13 cellular contexts compared by ENCODE assay signal in genomic region chr4:175823015-175823741, GRCh38. TPM values are rescaled to one million over a fixed set of nuclear protein-coding genes. Genes with fewer than 3 reads are reported as not detected.
DNase-seq lines count a peak whose midpoint lies in the region; ATAC-seq and TF ChIP-seq lines count a peak whose summit lies in the region.
"Had no signal": no experiment of that assay in that cellular context is flagged by ENCODE, and none has a peak within 500 bp of the region (broad histone marks: within the 10 kb centered on the region; RNA-seq: fewer than 3 reads in every experiment).

No MANE protein-coding gene starts in this region.

- no peak overlapping the region for H3K4me3 Mint-ChIP-seq in naive thymus-derived CD8-positive, alpha-beta T cell
- H3K4me3 Mint-ChIP-seq: activated naive CD8-positive, alpha-beta T cell treated with anti-CD3 and anti-CD28 coated beads for 36 hours; T-helper 1 cell treated with Interleukin-12 subunit alpha and Interleukin-12 subunit beta and Interleukin-4 antibody, amounts not matched to agents 30 μg/mL and 1 μg/mL, for 36 hours had no signal

- peak; percentile 96 for ATAC-seq in GM19438 (IDR thresholded peaks at IDR 0.05; ENCODE audit: low read depth, unreplicated experiment)
- peak; percentile 69 for ATAC-seq in HG02763 (IDR thresholded peaks at IDR 0.05; ENCODE audit: unreplicated experiment)
- peak; percentile 98 for ATAC-seq in HG03432 (IDR thresholded peaks at IDR 0.05; ENCODE audit: unreplicated experiment)
- no peak for ATAC-seq in naive thymus-derived CD8-positive, alpha-beta T cell

- H3K27me3 Mint-ChIP-seq in naive thymus-derived CD8-positive, alpha-beta T cell: no peaks in the 10 kb centered on the region
- H3K27me3 Mint-ChIP-seq: activated naive CD8-positive, alpha-beta T cell treated with anti-CD3 and anti-CD28 coated beads for 36 hours had no signal

- no peak for TF ChIP-seq CTCF in GM13976 (IDR thresholded peaks at IDR 0.05; ENCODE audit: borderline replicate concordance, control extremely low read depth, extremely low read depth, insufficient read depth, missing control alignments)

- peaks cover 0 to 2% (median 0%) of the 10 kb centered on the region in 9 donors for H3K9me3 Mint-ChIP-seq in naive thymus-derived CD8-positive, alpha-beta T cell
- H3K9me3 Mint-ChIP-seq: activated naive CD8-positive, alpha-beta T cell treated with anti-CD3 and anti-CD28 coated beads for 36 hours; T-helper 1 cell treated with Interleukin-12 subunit alpha and Interleukin-12 subunit beta and Interleukin-4 antibody, amounts not matched to agents 30 μg/mL and 1 μg/mL, for 36 hours had no signal

- H3K4me1 Mint-ChIP-seq in naive thymus-derived CD8-positive, alpha-beta T cell: no peaks in the 10 kb centered on the region
- H3K4me1 Mint-ChIP-seq: activated naive CD8-positive, alpha-beta T cell treated with anti-CD3 and anti-CD28 coated beads for 36 hours had no signal

- POLR2A ChIA-PET in naive thymus-derived CD8-positive, alpha-beta T cell (lab: Charles Lee): no interaction called here

- H3K36me3 Mint-ChIP-seq in naive thymus-derived CD8-positive, alpha-beta T cell: no peaks in the 10 kb centered on the region
- H3K36me3 Mint-ChIP-seq: activated naive CD8-positive, alpha-beta T cell treated with anti-CD3 and anti-CD28 coated beads for 36 hours had no signal

- H3K27ac Mint-ChIP-seq in naive thymus-derived CD8-positive, alpha-beta T cell: no peak overlapping the region
- H3K27ac Mint-ChIP-seq: activated naive CD8-positive, alpha-beta T cell treated with anti-CD3 and anti-CD28 coated beads for 36 hours; T-helper 1 cell treated with Interleukin-12 subunit alpha and Interleukin-12 subunit beta and Interleukin-4 antibody, amounts not matched to agents 30 μg/mL and 1 μg/mL, for 36 hours had no signal

- DNase-seq in GM13976 (ENCODE audit: low spot score): peak; percentile 22
- DNase-seq in naive thymus-derived CD8-positive, alpha-beta T cell: no peak
- no peak for DNase-seq in SKM-1 (lab: John Stamatoyannopoulos, UW; ENCODE audit: unreplicated experiment)
- DNase-seq in stimulated activated CD4-positive, alpha-beta T cell treated with anti-CD3 and anti-CD28 coated beads, Interleukin-12 subunit alpha, Interleukin-12 subunit beta, amount 100 ng/mL, for 4 hours: no peak
- DNase-seq in NCI-H526 treated with DMSO at 0.1 percent for 48 hours (lab: John Stamatoyannopoulos, UW): no peak
- DNase-seq: ACHN; activated CD4-positive, alpha-beta T cell treated with anti-CD3 and anti-CD28 coated beads, Interleukin-2, amount 50 U/mL, for 4 hours; activated naive CD8-positive, alpha-beta T cell treated with anti-CD3 and anti-CD28 coated beads for 36 hours; NCI-H1436 treated with DMSO at 0.1 percent for 48 hours had no signal

- in situ Hi-C loops in GM13976 (cut with MboI; ENCODE audit: low sequenced_read_pairs, unreplicated experiment): no loop called here

RNA-seq across cellular contexts. Expression of gene GPM6A, which starts 11.1 kb away (rescaled TPM):
- under 1 TPM in 1 of 2 experiments, not detected in 1; 0.65 TPM for total RNA-seq in naive thymus-derived CD8-positive, alpha-beta T cell
- polyA plus RNA-seq in naive thymus-derived CD8-positive, alpha-beta T cell: not detected
- total RNA-seq: activated naive CD8-positive, alpha-beta T cell treated with anti-CD3 and anti-CD28 coated beads for 36 hours had no signal

Comparison
In these comparisons a context has a peak if more than half of its experiments do, and no peak if none do; other contexts are left out.
1. ATAC-seq: peak in GM19438 (single experiment), HG02763 (single experiment) and HG03432 (single experiment); none in naive thymus-derived CD8-positive, alpha-beta T cell (0 of 2).